ENCODE assay signal across 25 cellular contexts in the genomic region with DNA sequence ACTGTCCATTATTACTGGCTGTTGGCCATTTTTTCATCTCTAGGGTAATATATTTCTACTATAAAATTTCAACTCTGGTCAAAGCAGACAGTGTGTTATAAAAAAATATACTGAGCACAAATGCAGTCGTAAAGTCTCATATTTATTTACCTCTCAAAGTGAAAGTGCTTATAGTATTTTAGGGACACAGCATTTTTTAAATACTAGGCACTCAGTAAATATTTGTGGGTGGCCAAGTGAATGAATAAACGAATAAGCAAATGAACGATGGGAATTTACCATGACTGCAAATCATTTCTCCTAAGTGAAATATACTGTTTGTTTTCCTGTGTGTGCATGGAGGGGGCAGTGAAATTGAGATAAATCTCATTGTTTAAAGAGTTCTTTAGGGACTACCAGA.
"Had no signal": no experiment of that assay in that cellular context is flagged by ENCODE, and none has a peak within 500 bp of the region (broad histone marks: within the 10 kb centered on the region; RNA-seq: fewer than 3 reads in every experiment).

No MANE protein-coding gene starts in this region.

- H3K4me3 ChIP-seq: MG63, PC-9 had no signal

- H3K27me3 Mint-ChIP-seq: activated B cell treated with CpG ODN at 0.5 μM for 24 hours; activated CD4-positive, alpha-beta T cell treated with anti-CD3 and anti-CD28 coated beads, Interleukin-2, amount 10 ng/mL, durations not matched to agents 24 days and 14 days; activated CD8-positive, alpha-beta memory T cell treated with anti-CD3 and anti-CD28 coated beads, Interleukin-2, amount 10 ng/mL, durations not matched to agents 7 days and 5 days; activated T-cell treated with anti-CD3 and anti-CD28 coated beads, Interleukin-2, amount 50 U/mL, for 24 hours; T-helper 17 cell had no signal

- H3K36me3 Mint-ChIP-seq: activated CD8-positive, alpha-beta memory T cell treated with anti-CD3 and anti-CD28 coated beads, Interleukin-2, amount 10 ng/mL, durations not matched to agents 7 days and 5 days; activated naive CD4-positive, alpha-beta T cell treated with anti-CD3 and anti-CD28 coated beads, Interleukin-2, amount 50 U/mL, for 72 hours had no signal

- H3K36me3 ChIP-seq: brain microvascular endothelial cell, MG63 had no signal

- H3K27ac Mint-ChIP-seq: activated B cell treated with CpG ODN at 0.5 μM for 24 hours; activated CD4-positive, alpha-beta T cell treated with anti-CD3 and anti-CD28 coated beads, Interleukin-2, amount 10 ng/mL, durations not matched to agents 24 days and 14 days; activated CD8-positive, alpha-beta memory T cell treated with anti-CD3 and anti-CD28 coated beads, Interleukin-2, amount 10 ng/mL, durations not matched to agents 7 days and 5 days; activated naive CD4-positive, alpha-beta T cell treated with anti-CD3 and anti-CD28 coated beads, Interleukin-2, amount 50 U/mL, for 72 hours; activated T-cell treated with anti-CD3 and anti-CD28 coated beads, Interleukin-2, amount 50 U/mL, for 24 hours; activated T-helper 1 cell treated with anti-CD3 and anti-CD28 coated beads, Interleukin-12 subunit alpha, Interleukin-12 subunit beta, Interleukin-2, Interleukin-4 antibody, amounts not matched to agents 30 ng/mL and 10 ng/mL and 1 ng/mL, durations not matched to agents 14 hours and 24 hours and 36 hours; T-helper 17 cell had no signal

- H3K9me3 ChIP-seq: MG63 had no signal

- ATAC-seq: activated CD8-positive, alpha-beta memory T cell treated with anti-CD3 and anti-CD28 coated beads, Interleukin-2, amount 10 ng/mL, durations not matched to agents 7 days and 5 days; activated naive CD4-positive, alpha-beta T cell treated with anti-CD3 and anti-CD28 coated beads, Interleukin-2, amount 50 U/mL, for 72 hours; T-helper 17 cell had no signal

- H3K9me3 Mint-ChIP-seq: activated B cell treated with CpG ODN at 0.5 μM for 24 hours had no signal

- H3K27me3 ChIP-seq: brain microvascular endothelial cell, MG63 had no signal

- H2AFZ ChIP-seq: PC-9 had no signal

- H3K4me2 ChIP-seq: PC-9 had no signal

- DNase-seq: activated B cell treated with CpG ODN at 0.5 μM for 24 hours; activated CD4-positive, alpha-beta T cell treated with anti-CD3 and anti-CD28 coated beads for 1 hour; activated CD4-positive, alpha-beta T cell treated with anti-CD3 and anti-CD28 coated beads, Interleukin-2, amount 10 ng/mL, durations not matched to agents 24 days and 14 days; activated CD4-positive, alpha-beta T cell treated with anti-CD3 and anti-CD28 coated beads, Interleukin-2, amount 50 U/mL, for 48 hours; activated CD8-positive, alpha-beta memory T cell treated with anti-CD3 and anti-CD28 coated beads, Interleukin-2, amount 10 ng/mL, durations not matched to agents 7 days and 5 days; activated effector memory CD4-positive, alpha-beta T cell treated with Interleukin-2 at 50 U/mL for 16 hours; activated naive CD4-positive, alpha-beta T cell treated with Interleukin-2 at 50 U/mL for 16 hours; activated T-cell treated with anti-CD3 and anti-CD28 coated beads, Interleukin-2, amount 50 U/mL, for 24 hours; brain microvascular endothelial cell; cerebellar nuclear complex; MG63; MV-4-11; NCI-H1105 treated with DMSO at 0.1 percent for 48 hours; NCI-H1436 treated with DMSO at 0.1 percent for 48 hours; NCI-H187; NCI-H2081; NCI-H446; NCI-H524; NCI-H82; SHP77 treated with DMSO at 0.1 percent for 48 hours; T-helper 17 cell; T-helper 9 cell had no signal

- H3K27ac ChIP-seq: brain microvascular endothelial cell, PC-9 had no signal

- H3K4me3 Mint-ChIP-seq: activated B cell treated with CpG ODN at 0.5 μM for 24 hours; activated CD4-positive, alpha-beta T cell treated with anti-CD3 and anti-CD28 coated beads, Interleukin-2, amount 10 ng/mL, durations not matched to agents 24 days and 14 days; activated CD8-positive, alpha-beta memory T cell treated with anti-CD3 and anti-CD28 coated beads, Interleukin-2, amount 10 ng/mL, durations not matched to agents 7 days and 5 days; activated T-cell treated with anti-CD3 and anti-CD28 coated beads, Interleukin-2, amount 50 U/mL, for 24 hours; activated T-helper 1 cell treated with anti-CD3 and anti-CD28 coated beads, Interleukin-12 subunit alpha, Interleukin-12 subunit beta, Interleukin-2, Interleukin-4 antibody, amounts not matched to agents 30 ng/mL and 10 ng/mL and 1 ng/mL, durations not matched to agents 14 hours and 24 hours and 36 hours; T-helper 17 cell had no signal

- H3K4me1 Mint-ChIP-seq: activated CD4-positive, alpha-beta T cell treated with anti-CD3 and anti-CD28 coated beads, Interleukin-2, amount 10 ng/mL, durations not matched to agents 24 days and 14 days; activated CD8-positive, alpha-beta memory T cell treated with anti-CD3 and anti-CD28 coated beads, Interleukin-2, amount 10 ng/mL, durations not matched to agents 7 days and 5 days; T-helper 17 cell had no signal
